22 cellular contexts compared by ENCODE assay signal in the genomic region with DNA sequence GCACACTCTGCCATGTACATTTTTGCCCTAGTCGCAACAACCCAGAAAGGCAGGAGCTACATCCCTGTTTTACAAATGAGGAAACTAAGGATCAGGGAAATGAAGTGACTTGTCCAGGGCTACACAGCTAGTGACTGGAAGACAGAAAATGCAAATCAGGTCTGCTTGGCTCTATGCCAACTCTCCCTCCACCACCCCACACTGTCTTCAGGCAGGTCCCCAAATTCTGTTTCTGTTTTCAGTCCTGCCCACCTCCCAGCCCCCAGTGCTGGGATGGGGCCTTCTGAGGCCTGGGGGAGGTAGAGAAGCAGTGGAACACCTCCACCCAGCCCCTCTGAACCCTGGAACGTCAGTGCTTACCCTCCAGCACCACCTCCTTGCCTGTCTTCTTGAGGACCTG. TPM values are rescaled to one million over a fixed set of nuclear protein-coding genes. Genes with fewer than 3 reads are reported as not detected.
DNase-seq lines count a peak whose midpoint lies in the region; ATAC-seq, FAIRE-seq and TF ChIP-seq lines count a peak whose summit lies in the region.
"Had no signal": no experiment of that assay in that cellular context is flagged by ENCODE, and none has a peak within 500 bp of the region (broad histone marks: within the 10 kb centered on the region; RNA-seq: fewer than 3 reads in every experiment).

No MANE protein-coding gene starts in this region.

- H3K23ac ChIP-seq in mesenchymal stem cell (ENCODE audit: low read length in 2 of 2), result peak overlapping the region in 1 of 2 experiments; percentile 41

- no peak overlapping the region for H2BK5ac ChIP-seq in mesenchymal stem cell (ENCODE audit: low read depth, low read length, poor library complexity, severe bottlenecking)

- H2AK5ac ChIP-seq in mesenchymal stem cell (ENCODE audit: low read length, severe bottlenecking), result peak overlapping the region; percentile 13

- H4K20me1 ChIP-seq in HepG2 (ENCODE audit: insufficient read depth, low read length), result no peaks in the 10 kb centered on the region

- no TSS peak for BruUV-seq in HepG2 (replicated peaks; lab: Mats Ljungman, UMichigan)

- ATAC-seq in HepG2, result no peak
- no peak for ATAC-seq in right lobe of liver
- ATAC-seq: HCT116, natural killer cell had no signal

- H2BK120ac ChIP-seq in mesenchymal stem cell (ENCODE audit: low read depth, low read length), result no peak overlapping the region

- TF ChIP-seq CTCF in HepG2 (CRISPR knock-in tag; IDR thresholded peaks at IDR 0.05) (no peak), right lobe of liver (IDR thresholded peaks at IDR 0.05) (no peak), foreskin fibroblast (IDR thresholded peaks at IDR 0.05; ENCODE audit: low read depth, low read length) (no peak)

- POLR2A ChIA-PET in HepG2 (lab: Yijun Ruan, JAX), result no interaction called here
- POLR2A ChIA-PET in HEK293T (lab: Yijun Ruan, JAX), result no interaction called here

- H2AFZ ChIP-seq in HepG2 (ENCODE audit: low read length) (no peak overlapping the region), mesenchymal stem cell (ENCODE audit: low read depth, low read length) (no peak overlapping the region)
- H2AFZ ChIP-seq: parathyroid adenoma had no signal

- H4K8ac ChIP-seq in mesenchymal stem cell (ENCODE audit: low read length), result peak overlapping the region; percentile 55

- no peak overlapping the region for H2BK12ac ChIP-seq in mesenchymal stem cell (ENCODE audit: low read length in 2 of 2)

- no peak for TF ChIP-seq RAD21 in HepG2 (CRISPR knock-in tag; IDR thresholded peaks at IDR 0.05)

- no peak for DNase-seq in HepG2 (ENCODE audit: low spot score)
- DNase-seq in right lobe of liver, result no peak
- no peak for DNase-seq in SK-N-MC (ENCODE audit: low read depth, low spot score)
- no peak for DNase-seq in mesenchymal stem cell
- DNase-seq in HEK293T (ENCODE audit: extremely low spot score), result no peak
- DNase-seq in UCSD-AML1 (lab: John Stamatoyannopoulos, UW; ENCODE audit: unreplicated experiment), result no peak
- DNase-seq in foreskin fibroblast, result no peak
- DNase-seq in GOT3 (lab: John Stamatoyannopoulos, UW), result no peak
- DNase-seq: activated CD4-positive, alpha-beta T cell treated with anti-CD3 and anti-CD28 coated beads, Interleukin-2, amount 50 U/mL, for 48 hours; activated CD4-positive, CD25-positive, alpha-beta regulatory T cell; activated naive CD8-positive, alpha-beta T cell treated with anti-CD3 and anti-CD28 coated beads, Interleukin-2, amount 10 ng/mL, durations not matched to agents 7 days and 5 days; colonic mucosa; DMS 273 treated with DMSO at 0.1 percent for 48 hours; endodermal cell; natural killer cell; NCI-H1048; NCI-H187 treated with DMSO at 0.1 percent for 48 hours; NCI-H2227 treated with DMSO at 0.1 percent for 48 hours; Peyer's patch had no signal

- H3K27ac ChIP-seq in HepG2 (ENCODE audit: extremely low read length, insufficient read depth, low read length), result no peak overlapping the region
- no peak overlapping the region for H3K27ac ChIP-seq in right lobe of liver
- H3K27ac ChIP-seq in SK-N-MC, result peak overlapping the region; percentile 31; the same call in 1 of the 2 replicates
- H3K27ac ChIP-seq in mesenchymal stem cell (ENCODE audit: low read length, poor library complexity, severe bottlenecking), result no peak overlapping the region
- H3K27ac ChIP-seq: colonic mucosa, KMS-11, Peyer's patch had no signal

- H3K9ac ChIP-seq in HepG2 (ENCODE audit: insufficient read depth, low read depth, low read length) (no peak overlapping the region), SK-N-MC (ENCODE audit: insufficient read length) (no peak overlapping the region), mesenchymal stem cell (ENCODE audit: low read length) (no peak overlapping the region)
- H3K9ac ChIP-seq: KMS-11, parathyroid adenoma had no signal

- in situ Hi-C loops in HepG2 (cut with HindIII; ENCODE audit: extremely low pct_ligation_motif_present, low pct_unique_long_range_greater_than_20kb), result no loop called here

- H3K36me3 ChIP-seq in HepG2 (replicated peaks in 1 of 2; ENCODE audit: control insufficient read depth in 1 of 2, insufficient read depth in 2 of 2, low read length in 2 of 2), result peaks cover 1 to 6% of the 10 kb centered on the region in 2 experiments; a peak in 2 of 5 replicates
- no peaks in the 10 kb centered on the region for H3K36me3 ChIP-seq in right lobe of liver
- H3K36me3 ChIP-seq in SK-N-MC (ENCODE audit: insufficient read depth, low read length), result no peaks in the 10 kb centered on the region
- H3K36me3 ChIP-seq in mesenchymal stem cell (ENCODE audit: control insufficient read depth in 1 of 2, insufficient read depth in 2 of 2, low read depth in 1 of 2, low read length in 2 of 2), result peaks cover 0 to 16% of the 10 kb centered on the region in 2 experiments
- H3K36me3 ChIP-seq: colonic mucosa, Peyer's patch had no signal

- TF ChIP-seq EP300 in HepG2 (IDR thresholded peaks at IDR 0.05; ENCODE audit: low read depth in 2 of 2, low read length in 2 of 2) (no peak), HepG2 (CRISPR knock-in tag; IDR thresholded peaks at IDR 0.05; ENCODE audit: borderline replicate concordance) (no peak)

- intact Hi-C loops in HepG2 (cut with micrococcal nuclease; ENCODE audit: unreplicated experiment) (no loop called here), right lobe of liver (cut with DNase I) (no loop called here)

- CTCF ChIA-PET in HepG2 (lab: Yijun Ruan, JAX; ENCODE audit: low intra/inter-chr PET ratio, low total read pairs) (no interaction called here), HEK293T (lab: Yijun Ruan, JAX) (no interaction called here)

- no peak overlapping the region for H3K4me3 ChIP-seq in HepG2 (replicated peaks in 1 of 3; ENCODE audit: insufficient read depth in 1 of 3, low read depth in 2 of 3, low read length in 3 of 3)
- no peak overlapping the region for H3K4me3 ChIP-seq in right lobe of liver
- no peak overlapping the region for H3K4me3 ChIP-seq in SK-N-MC
- H3K4me3 ChIP-seq in mesenchymal stem cell (ENCODE audit: insufficient read depth in 1 of 2, low read depth in 1 of 2, low read length in 2 of 2), result no peak overlapping the region
- no peak overlapping the region for H3K4me3 ChIP-seq in foreskin fibroblast (ENCODE audit: low read depth in 1 of 2, low read length in 2 of 2)
- H3K4me3 ChIP-seq: colonic mucosa, Peyer's patch had no signal

- no peak for FAIRE-seq in HepG2 (lab: Jason Lieb, UNC)

- peak overlapping the region; percentile 80 for H2BK15ac ChIP-seq in mesenchymal stem cell (ENCODE audit: low read depth, poor library complexity, severe bottlenecking)

- 100% methylated on average over 2 of the region's 2 CpGs for WGBS in HepG2 (ENCODE audit: low lambda C conversion rate)
- no CpG with 5 or more reads among the region's 2 CpGs for WGBS in right lobe of liver (ENCODE audit: insufficient coverage, low coverage, low lambda C conversion rate, missing lambda C conversion rate)
- WGBS in mesenchymal stem cell, result 82% methylated on average over 2 of the region's 2 CpGs

- no peak for TF ChIP-seq POLR2A in HepG2 (IDR thresholded peaks at IDR 0.05; ENCODE audit: insufficient read depth in 1 of 2, low read depth in 2 of 2, low read length in 2 of 2)
- TF ChIP-seq POLR2A in right lobe of liver (IDR thresholded peaks at IDR 0.05), result no peak

- H3K18ac ChIP-seq in mesenchymal stem cell (ENCODE audit: low read depth in 1 of 2, low read length in 2 of 2), result no peak overlapping the region

- no peak overlapping the region for H4K91ac ChIP-seq in mesenchymal stem cell (ENCODE audit: low read length)

- peaks cover 0 to 4% of the 10 kb centered on the region in 2 experiments; a peak in 1 of 5 replicates for H3K27me3 ChIP-seq in HepG2 (ENCODE audit: control insufficient read depth in 1 of 2, insufficient read depth in 2 of 2, low read length in 2 of 2)
- no peaks in the 10 kb centered on the region for H3K27me3 ChIP-seq in right lobe of liver
- H3K27me3 ChIP-seq in mesenchymal stem cell (ENCODE audit: control insufficient read depth in 1 of 2, insufficient read depth in 1 of 2, low read length in 2 of 2), result no peaks in the 10 kb centered on the region
- H3K27me3 ChIP-seq: colonic mucosa, Peyer's patch had no signal

- no peak overlapping the region for H3K4me2 ChIP-seq in HepG2 (ENCODE audit: low read depth, low read length)
- no peak overlapping the region for H3K4me2 ChIP-seq in mesenchymal stem cell (ENCODE audit: low read length, poor library complexity, severe bottlenecking)
- H3K4me2 ChIP-seq: KMS-11 had no signal

- H3K79me2 ChIP-seq in HepG2 (ENCODE audit: insufficient read depth, low read length), result no peaks in the 10 kb centered on the region
- H3K79me2 ChIP-seq: parathyroid adenoma had no signal

- H3K4me1 ChIP-seq in HepG2 (ENCODE audit: insufficient read depth, low read length) (peaks cover 28% of the 10 kb centered on the region), right lobe of liver (peaks cover 0 to 10% (median 0%) of the 10 kb centered on the region in 4 donors), mesenchymal stem cell (ENCODE audit: control insufficient read depth, insufficient read depth, low read depth, low read length) (peaks cover 14% of the 10 kb centered on the region)
- H3K4me1 ChIP-seq: colonic mucosa had no signal

- H3K14ac ChIP-seq in mesenchymal stem cell (ENCODE audit: low read length in 2 of 2), result no peak overlapping the region

- no peaks in the 10 kb centered on the region for H3K79me1 ChIP-seq in mesenchymal stem cell (replicated peaks; ENCODE audit: low read length, poor library complexity, severe bottlenecking)

- no peaks in the 10 kb centered on the region for H3K9me3 ChIP-seq in HepG2 (ENCODE audit: low read length)
- H3K9me3 ChIP-seq in right lobe of liver, result no peaks in the 10 kb centered on the region
- no peaks in the 10 kb centered on the region for H3K9me3 ChIP-seq in SK-N-MC (ENCODE audit: low read depth, low read length)
- no peaks in the 10 kb centered on the region for H3K9me3 ChIP-seq in mesenchymal stem cell (ENCODE audit: control insufficient read depth, low read length)
- H3K9me3 ChIP-seq: colonic mucosa, Peyer's patch had no signal

- H3K4ac ChIP-seq in mesenchymal stem cell (ENCODE audit: low read depth in 1 of 2, low read length in 2 of 2), result peak overlapping the region in 1 of 2 experiments; percentile 80

RNA-seq across cellular contexts. Expression of a gene that starts 5.1 kb away (rescaled TPM):
- total RNA-seq in HepG2 (2016; rRNA removed; fragmentation: Illumina TruSeq; extraction: Trizol) (14.8 and 16.4 TPM in 2 replicates), right lobe of liver (10 to 100 TPM in 2 of 6 experiments, 1 to 10 TPM in 4; 6.5 to 13.3 (median 8.1) TPM)
- total RNA-seq in HepG2 (2016; cell fraction: cytosol; rRNA removed; fragmentation: Illumina TruSeq; extraction: Trizol; ENCODE audit: low read depth), result 21.1 and 21.6 TPM in 2 replicates
- total RNA-seq in HepG2 (2016; cell fraction: insoluble cytoplasmic fraction; rRNA removed; fragmentation: Illumina TruSeq; extraction: Trizol), result 13.2 and 16.1 TPM in 2 replicates
- 33.7 and 34.5 TPM in 2 replicates for total RNA-seq in HepG2 (2016; cell fraction: membrane; rRNA removed; fragmentation: Illumina TruSeq; extraction: Trizol)
- 7.4 and 8.0 TPM in 2 replicates for total RNA-seq in HepG2 (2016; cell fraction: nucleus; rRNA removed; fragmentation: Illumina TruSeq; extraction: Trizol)
- 18.3 and 21.2 TPM in 2 replicates for polyA plus RNA-seq in HepG2 (2011; rRNA removed)
- 18.9 and 24.9 TPM in 2 replicates for polyA plus RNA-seq in HepG2 (2011; cell fraction: cytosol; rRNA removed)
- polyA plus RNA-seq in HepG2 (2011; cell fraction: nucleus; rRNA removed), result 15.4 and 17.2 TPM in 2 replicates
- 9.0 and 11.0 TPM in 2 replicates for polyA plus RNA-seq in HepG2 (2012)
- 26.2 and 27.1 TPM in 2 replicates for polyA plus RNA-seq in HepG2 (2016; cell fraction: cytosol; fragmentation: Illumina TruSeq; extraction: Trizol; ENCODE audit: low read depth)
- polyA plus RNA-seq in HepG2 (2016; cell fraction: insoluble cytoplasmic fraction; fragmentation: Illumina TruSeq; extraction: Trizol; ENCODE audit: low read depth), result 14.6 and 16.1 TPM in 2 replicates
- 32.9 and 35.0 TPM in 2 replicates for polyA plus RNA-seq in HepG2 (2016; cell fraction: membrane; fragmentation: Illumina TruSeq; extraction: Trizol; ENCODE audit: low read depth)
- polyA plus RNA-seq in HepG2 (2016; cell fraction: nucleus; fragmentation: Illumina TruSeq; extraction: Trizol; ENCODE audit: insufficient read depth, low read depth), result 13.5 and 15.1 TPM in 2 replicates
- 11.3 and 23.6 TPM in 2 replicates for polyA minus RNA-seq in HepG2 (2011; rRNA and poly(A)+ RNA removed; ENCODE audit: low replicate concordance)
- 10.6 and 10.7 TPM in 2 replicates for polyA minus RNA-seq in HepG2 (2011; cell fraction: cytosol; rRNA and poly(A)+ RNA removed)
- polyA minus RNA-seq in HepG2 (2011; cell fraction: nucleus; rRNA and poly(A)+ RNA removed), result 3.6 and 4.5 TPM in 2 replicates
- 14.6 TPM for polyA plus RNA-seq in mesenchymal stem cell (2013, experiment 1 of 2)
- polyA plus RNA-seq in mesenchymal stem cell (2013, experiment 2 of 2), result 14.4 TPM

RNA-seq across cellular contexts. Expression of a gene that starts 37.2 kb away (rescaled TPM):
- total RNA-seq in HepG2 (2016; rRNA removed; fragmentation: Illumina TruSeq; extraction: Trizol) (98.2 and 104 TPM in 2 replicates), right lobe of liver (10 to 100 TPM; 10.9 to 21.6 (median 14.0) TPM)
- 18.5 and 25.5 TPM in 2 replicates for total RNA-seq in HepG2 (2016; cell fraction: cytosol; rRNA removed; fragmentation: Illumina TruSeq; extraction: Trizol; ENCODE audit: low read depth)
- 93.5 and 105 TPM in 2 replicates for total RNA-seq in HepG2 (2016; cell fraction: insoluble cytoplasmic fraction; rRNA removed; fragmentation: Illumina TruSeq; extraction: Trizol)
- total RNA-seq in HepG2 (2016; cell fraction: membrane; rRNA removed; fragmentation: Illumina TruSeq; extraction: Trizol), result 26.4 and 27.7 TPM in 2 replicates
- 58.6 and 74.7 TPM in 2 replicates for total RNA-seq in HepG2 (2016; cell fraction: nucleus; rRNA removed; fragmentation: Illumina TruSeq; extraction: Trizol)
- 52.9 and 53.6 TPM in 2 replicates for polyA plus RNA-seq in HepG2 (2011; rRNA removed)
- 47.3 and 49.4 TPM in 2 replicates for polyA plus RNA-seq in HepG2 (2011; cell fraction: cytosol; rRNA removed)
- 76.2 and 82.6 TPM in 2 replicates for polyA plus RNA-seq in HepG2 (2011; cell fraction: nucleus; rRNA removed)
- polyA plus RNA-seq in HepG2 (2012), result 44.4 and 51.1 TPM in 2 replicates
- polyA plus RNA-seq in HepG2 (2016; cell fraction: cytosol; fragmentation: Illumina TruSeq; extraction: Trizol; ENCODE audit: low read depth), result 10.1 and 10.8 TPM in 2 replicates
- 79.4 and 80.6 TPM in 2 replicates for polyA plus RNA-seq in HepG2 (2016; cell fraction: insoluble cytoplasmic fraction; fragmentation: Illumina TruSeq; extraction: Trizol; ENCODE audit: low read depth)
- 13.2 and 15.4 TPM in 2 replicates for polyA plus RNA-seq in HepG2 (2016; cell fraction: membrane; fragmentation: Illumina TruSeq; extraction: Trizol; ENCODE audit: low read depth)
- 158 TPM in 2 replicates for polyA plus RNA-seq in HepG2 (2016; cell fraction: nucleus; fragmentation: Illumina TruSeq; extraction: Trizol; ENCODE audit: insufficient read depth, low read depth)
- 54.6 and 84.0 TPM in 2 replicates for polyA minus RNA-seq in HepG2 (2011; rRNA and poly(A)+ RNA removed; ENCODE audit: low replicate concordance)
- 22.6 and 31.7 TPM in 2 replicates for polyA minus RNA-seq in HepG2 (2011; cell fraction: cytosol; rRNA and poly(A)+ RNA removed)
- 50.5 and 51.2 TPM in 2 replicates for polyA minus RNA-seq in HepG2 (2011; cell fraction: nucleus; rRNA and poly(A)+ RNA removed)
- polyA plus RNA-seq in mesenchymal stem cell (2013, experiment 1 of 2), result 12.9 TPM
- polyA plus RNA-seq in mesenchymal stem cell (2013, experiment 2 of 2), result 12.4 TPM

RNA-seq across cellular contexts. Expression of a gene that starts 51.4 kb away (rescaled TPM):
- total RNA-seq in HepG2 (2016; rRNA removed; fragmentation: Illumina TruSeq; extraction: Trizol) (6.3 and 7.3 TPM in 2 replicates), right lobe of liver (1 to 10 TPM; 4.5 to 7.3 (median 5.6) TPM)
- 25.1 and 25.7 TPM in 2 replicates for total RNA-seq in HepG2 (2016; cell fraction: cytosol; rRNA removed; fragmentation: Illumina TruSeq; extraction: Trizol; ENCODE audit: low read depth)
- 6.0 and 6.8 TPM in 2 replicates for total RNA-seq in HepG2 (2016; cell fraction: insoluble cytoplasmic fraction; rRNA removed; fragmentation: Illumina TruSeq; extraction: Trizol)
- total RNA-seq in HepG2 (2016; cell fraction: membrane; rRNA removed; fragmentation: Illumina TruSeq; extraction: Trizol), result 9.8 and 12.2 TPM in 2 replicates
- 7.8 and 8.4 TPM in 2 replicates for total RNA-seq in HepG2 (2016; cell fraction: nucleus; rRNA removed; fragmentation: Illumina TruSeq; extraction: Trizol)
- polyA plus RNA-seq in HepG2 (2011; rRNA removed), result 20.8 and 21.2 TPM in 2 replicates
- 13.2 and 14.1 TPM in 2 replicates for polyA plus RNA-seq in HepG2 (2011; cell fraction: cytosol; rRNA removed)
- polyA plus RNA-seq in HepG2 (2011; cell fraction: nucleus; rRNA removed), result 31.7 and 33.2 TPM in 2 replicates
- polyA plus RNA-seq in HepG2 (2012), result 10.5 and 11.1 TPM in 2 replicates
- 1.3 and 2.1 TPM in 2 replicates for polyA plus RNA-seq in HepG2 (2016; cell fraction: cytosol; fragmentation: Illumina TruSeq; extraction: Trizol; ENCODE audit: low read depth)
- polyA plus RNA-seq in HepG2 (2016; cell fraction: insoluble cytoplasmic fraction; fragmentation: Illumina TruSeq; extraction: Trizol; ENCODE audit: low read depth), result 8.7 and 11.6 TPM in 2 replicates
- 4.1 and 4.7 TPM in 2 replicates for polyA plus RNA-seq in HepG2 (2016; cell fraction: membrane; fragmentation: Illumina TruSeq; extraction: Trizol; ENCODE audit: low read depth)
- polyA plus RNA-seq in HepG2 (2016; cell fraction: nucleus; fragmentation: Illumina TruSeq; extraction: Trizol; ENCODE audit: insufficient read depth, low read depth), result 20.8 and 24.2 TPM in 2 replicates
- 20.8 and 48.6 TPM in 2 replicates for polyA minus RNA-seq in HepG2 (2011; rRNA and poly(A)+ RNA removed; ENCODE audit: low replicate concordance)
- 24.4 TPM in 2 replicates for polyA minus RNA-seq in HepG2 (2011; cell fraction: cytosol; rRNA and poly(A)+ RNA removed)
- 17.0 and 21.1 TPM in 2 replicates for polyA minus RNA-seq in HepG2 (2011; cell fraction: nucleus; rRNA and poly(A)+ RNA removed)
- polyA plus RNA-seq in mesenchymal stem cell (2013, experiment 1 of 2), result 6.7 TPM
- polyA plus RNA-seq in mesenchymal stem cell (2013, experiment 2 of 2), result 6.4 TPM
